8 cellular contexts compared by ENCODE assay signal in the genomic region with DNA sequence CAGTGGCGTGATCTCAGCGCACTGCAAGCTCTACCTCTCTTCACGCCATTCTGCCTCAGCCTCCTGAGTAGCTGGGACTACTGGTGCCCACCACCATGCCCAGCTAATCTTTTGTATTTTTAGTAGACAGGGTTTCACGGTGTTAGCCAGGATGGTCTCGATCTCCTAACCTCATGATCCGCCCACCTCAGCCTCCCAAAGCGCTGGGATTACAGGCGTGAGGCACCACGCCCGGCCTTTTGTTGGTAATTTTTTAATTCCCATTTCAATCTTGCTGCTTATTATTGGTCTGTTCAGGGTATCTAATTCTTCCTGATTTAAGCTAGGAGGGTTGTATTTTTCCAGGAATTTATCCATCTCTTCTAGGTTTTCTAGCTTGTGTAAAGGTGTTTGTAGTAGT. TPM values are rescaled to one million over a fixed set of nuclear protein-coding genes. Genes with fewer than 3 reads are reported as not detected.
DNase-seq lines count a peak whose midpoint lies in the region; ATAC-seq and TF ChIP-seq lines count a peak whose summit lies in the region.
"Not testable (repeated sequence)": the region's sequence is repeated elsewhere in the genome, so short reads cannot be mapped to it uniquely, and the experiment has no call there.

No MANE protein-coding gene starts in this region.

- H3K27me3 ChIP-seq in CD4-positive, CD25-positive, alpha-beta regulatory T cell (ENCODE audit: control insufficient read depth, insufficient read depth, low read length): not testable (repeated sequence)

- H3K36me3 ChIP-seq in CD4-positive, CD25-positive, alpha-beta regulatory T cell (ENCODE audit: control insufficient read depth, insufficient read depth, low read length): not testable (repeated sequence)
- H3K36me3 ChIP-seq in KOPT-K1 (ENCODE audit: insufficient read depth, low read length): peaks cover 82% of the 10 kb centered on the region

- H3K9me3 ChIP-seq in CD4-positive, CD25-positive, alpha-beta regulatory T cell (ENCODE audit: control insufficient read depth in 2 of 2, low read length in 2 of 2): not testable (repeated sequence)
- H3K9me3 ChIP-seq in KOPT-K1 (ENCODE audit: insufficient read depth, low read length, poor library complexity, severe bottlenecking): peaks cover 11% of the 10 kb centered on the region

- CTCF ChIA-PET in activated CD8-positive, alpha-beta T cell treated with anti-CD3 and anti-CD28 coated beads, Interleukin-2, amount 10 ng/mL, durations not matched to agents 7 days and 5 days (lab: Charles Lee): interaction anchor here (0.6 to 3.8 kb wide), 12 partner anchors 10 to 327 kb away, joined by 3 to 22 read pairs (median 6); partner anchors contain the start of genes ANKRD42, DDIAS, PRCP and RAB30

- peak overlapping the region; percentile 72 for H3K4me3 ChIP-seq in CD4-positive, CD25-positive, alpha-beta regulatory T cell (ENCODE audit: low read depth, low read length)

- not testable (repeated sequence) for DNase-seq in CD4-positive, CD25-positive, alpha-beta regulatory T cell; activated CD8-positive, alpha-beta T cell treated with anti-CD3 and anti-CD28 coated beads, Interleukin-2, amount 10 ng/mL, durations not matched to agents 7 days and 5 days; endothelial cell (ENCODE audit: low spot score); nephron progenitor cell; type B pancreatic cell (ENCODE audit: extremely low spot score, unreplicated experiment)

- H3K9me3 Mint-ChIP-seq in CD4-positive, CD25-positive, alpha-beta regulatory T cell; activated CD8-positive, alpha-beta T cell treated with anti-CD3 and anti-CD28 coated beads, Interleukin-2, amount 10 ng/mL, durations not matched to agents 7 days and 5 days (ENCODE audit: insufficient read depth); activated naive CD4-positive, alpha-beta T cell treated with anti-CD3 and anti-CD28 coated beads, Interleukin-2, amount 50 U/mL, for 24 hours; endothelial cell (ENCODE audit: unreplicated experiment); type B pancreatic cell: not testable (repeated sequence)
- H3K9me3 Mint-ChIP-seq in T-helper 1 cell treated with Interleukin-12 subunit alpha and Interleukin-12 subunit beta and Interleukin-4 antibody, amounts not matched to agents 30 μg/mL and 1 μg/mL, for 36 hours: peaks cover 15% of the 10 kb centered on the region
- peaks cover 26% of the 10 kb centered on the region for H3K9me3 Mint-ChIP-seq in nephron progenitor cell

- TF ChIP-seq CTCF in endothelial cell (IDR thresholded peaks at IDR 0.05; ENCODE audit: unreplicated experiment); nephron progenitor cell (IDR thresholded peaks at IDR 0.05); type B pancreatic cell (conservative IDR thresholded peaks at IDR 0.05): not testable (repeated sequence)

- peaks cover 16% of the 10 kb centered on the region for H3K4me1 ChIP-seq in CD4-positive, CD25-positive, alpha-beta regulatory T cell (ENCODE audit: control insufficient read depth, insufficient read depth, low read length, poor library complexity, severe bottlenecking)

- POLR2A ChIA-PET in activated CD8-positive, alpha-beta T cell treated with anti-CD3 and anti-CD28 coated beads, Interleukin-2, amount 10 ng/mL, durations not matched to agents 7 days and 5 days (lab: Charles Lee): interaction anchor here (1.1 to 2.0 kb wide), 4 partner anchors 19 to 366 kb away, joined by 3 to 7 read pairs (median 4); partner anchors contain the start of genes CCDC90B, DDIAS and RAB30

- peak overlapping the region; percentile 74 for H3K27ac ChIP-seq in CD4-positive, CD25-positive, alpha-beta regulatory T cell (ENCODE audit: insufficient read depth, low read length, poor library complexity, severe bottlenecking)
- H3K27ac ChIP-seq in KOPT-K1 (ENCODE audit: low read depth, low read length, poor library complexity, severe bottlenecking): peak overlapping the region; percentile 40

- peak overlapping the region; percentile 80 to 100 (median 89) for H3K27ac Mint-ChIP-seq in CD4-positive, CD25-positive, alpha-beta regulatory T cell
- peak overlapping the region; percentile 92 for H3K27ac Mint-ChIP-seq in T-helper 1 cell treated with Interleukin-12 subunit alpha and Interleukin-12 subunit beta and Interleukin-4 antibody, amounts not matched to agents 30 μg/mL and 1 μg/mL, for 36 hours
- H3K27ac Mint-ChIP-seq in activated CD8-positive, alpha-beta T cell treated with anti-CD3 and anti-CD28 coated beads, Interleukin-2, amount 10 ng/mL, durations not matched to agents 7 days and 5 days: peak overlapping the region; percentile 83
- H3K27ac Mint-ChIP-seq in activated naive CD4-positive, alpha-beta T cell treated with anti-CD3 and anti-CD28 coated beads, Interleukin-2, amount 50 U/mL, for 24 hours: peak overlapping the region; percentile 63
- H3K27ac Mint-ChIP-seq in endothelial cell (ENCODE audit: unreplicated experiment): not testable (repeated sequence)
- H3K27ac Mint-ChIP-seq in nephron progenitor cell (peak overlapping the region; percentile 4), type B pancreatic cell (peak overlapping the region; percentile 42)

- not testable (repeated sequence) for ATAC-seq in CD4-positive, CD25-positive, alpha-beta regulatory T cell (ENCODE audit: low read depth in 2 of 2); activated CD8-positive, alpha-beta T cell treated with anti-CD3 and anti-CD28 coated beads, Interleukin-2, amount 10 ng/mL, durations not matched to agents 7 days and 5 days

- H3K36me3 Mint-ChIP-seq in CD4-positive, CD25-positive, alpha-beta regulatory T cell: not testable (repeated sequence)
- peaks cover 39% of the 10 kb centered on the region for H3K36me3 Mint-ChIP-seq in T-helper 1 cell treated with Interleukin-12 subunit alpha and Interleukin-12 subunit beta and Interleukin-4 antibody, amounts not matched to agents 30 μg/mL and 1 μg/mL, for 36 hours (ENCODE audit: low read depth)
- peaks cover 66% of the 10 kb centered on the region for H3K36me3 Mint-ChIP-seq in activated CD8-positive, alpha-beta T cell treated with anti-CD3 and anti-CD28 coated beads, Interleukin-2, amount 10 ng/mL, durations not matched to agents 7 days and 5 days (ENCODE audit: low read depth)
- H3K36me3 Mint-ChIP-seq in activated naive CD4-positive, alpha-beta T cell treated with anti-CD3 and anti-CD28 coated beads, Interleukin-2, amount 50 U/mL, for 24 hours: peaks cover 26% of the 10 kb centered on the region
- H3K36me3 Mint-ChIP-seq in endothelial cell (ENCODE audit: low read depth, unreplicated experiment): peaks cover 30% of the 10 kb centered on the region
- H3K36me3 Mint-ChIP-seq in nephron progenitor cell (ENCODE audit: low read depth): peaks cover 93% of the 10 kb centered on the region
- H3K36me3 Mint-ChIP-seq in type B pancreatic cell: peaks cover 17% of the 10 kb centered on the region

- H3K4me3 Mint-ChIP-seq in CD4-positive, CD25-positive, alpha-beta regulatory T cell: peak overlapping the region; percentile 67 to 84 (median 74)
- peak overlapping the region; percentile 81 for H3K4me3 Mint-ChIP-seq in T-helper 1 cell treated with Interleukin-12 subunit alpha and Interleukin-12 subunit beta and Interleukin-4 antibody, amounts not matched to agents 30 μg/mL and 1 μg/mL, for 36 hours
- peak overlapping the region; percentile 67 for H3K4me3 Mint-ChIP-seq in activated CD8-positive, alpha-beta T cell treated with anti-CD3 and anti-CD28 coated beads, Interleukin-2, amount 10 ng/mL, durations not matched to agents 7 days and 5 days
- H3K4me3 Mint-ChIP-seq in activated naive CD4-positive, alpha-beta T cell treated with anti-CD3 and anti-CD28 coated beads, Interleukin-2, amount 50 U/mL, for 24 hours: peak overlapping the region; percentile 70
- peak overlapping the region; percentile 8 for H3K4me3 Mint-ChIP-seq in endothelial cell (ENCODE audit: unreplicated experiment)
- not testable (repeated sequence) for H3K4me3 Mint-ChIP-seq in nephron progenitor cell, type B pancreatic cell

- not testable (repeated sequence) for H3K27me3 Mint-ChIP-seq in CD4-positive, CD25-positive, alpha-beta regulatory T cell; T-helper 1 cell treated with Interleukin-12 subunit alpha and Interleukin-12 subunit beta and Interleukin-4 antibody, amounts not matched to agents 30 μg/mL and 1 μg/mL, for 36 hours (ENCODE audit: low read depth); activated CD8-positive, alpha-beta T cell treated with anti-CD3 and anti-CD28 coated beads, Interleukin-2, amount 10 ng/mL, durations not matched to agents 7 days and 5 days (ENCODE audit: low read depth); activated naive CD4-positive, alpha-beta T cell treated with anti-CD3 and anti-CD28 coated beads, Interleukin-2, amount 50 U/mL, for 24 hours; endothelial cell (ENCODE audit: unreplicated experiment); nephron progenitor cell (ENCODE audit: low read depth, poor library complexity); type B pancreatic cell

- H3K4me1 Mint-ChIP-seq in CD4-positive, CD25-positive, alpha-beta regulatory T cell: peaks cover 8 to 53% (median 37%) of the 10 kb centered on the region in 4 donors
- H3K4me1 Mint-ChIP-seq in T-helper 1 cell treated with Interleukin-12 subunit alpha and Interleukin-12 subunit beta and Interleukin-4 antibody, amounts not matched to agents 30 μg/mL and 1 μg/mL, for 36 hours (ENCODE audit: low read depth): peaks cover 48% of the 10 kb centered on the region
- H3K4me1 Mint-ChIP-seq in activated CD8-positive, alpha-beta T cell treated with anti-CD3 and anti-CD28 coated beads, Interleukin-2, amount 10 ng/mL, durations not matched to agents 7 days and 5 days (ENCODE audit: low read depth): peaks cover 39% of the 10 kb centered on the region
- H3K4me1 Mint-ChIP-seq in activated naive CD4-positive, alpha-beta T cell treated with anti-CD3 and anti-CD28 coated beads, Interleukin-2, amount 50 U/mL, for 24 hours: peaks cover 51% of the 10 kb centered on the region
- H3K4me1 Mint-ChIP-seq in endothelial cell (ENCODE audit: unreplicated experiment): peaks cover 40% of the 10 kb centered on the region
- not testable (repeated sequence) for H3K4me1 Mint-ChIP-seq in nephron progenitor cell; type B pancreatic cell (ENCODE audit: unreplicated experiment)

RNA-seq across cellular contexts. Expression of gene DDIAS, which starts 18.2 kb away (rescaled TPM):
- 2.2 TPM for total RNA-seq in CD4-positive, CD25-positive, alpha-beta regulatory T cell
- polyA plus RNA-seq in CD4-positive, CD25-positive, alpha-beta regulatory T cell: 1 to 10 TPM in 3 of 4 donors, under 1 TPM in 1; 0.86 to 2.8 (median 1.3) TPM
- 10 to 100 TPM; 16.8 to 18.6 TPM for total RNA-seq in activated CD8-positive, alpha-beta T cell treated with anti-CD3 and anti-CD28 coated beads, Interleukin-2, amount 10 ng/mL, durations not matched to agents 7 days and 5 days
- total RNA-seq in endothelial cell (ENCODE audit: unreplicated experiment): 11.2 TPM
- 4.4 and 7.6 TPM in 2 replicates for total RNA-seq in type B pancreatic cell (ENCODE audit: low replicate concordance)

RNA-seq across cellular contexts. Expression of gene PRCP, which starts 19.6 kb away (rescaled TPM):
- total RNA-seq in CD4-positive, CD25-positive, alpha-beta regulatory T cell: 19.7 TPM
- polyA plus RNA-seq in CD4-positive, CD25-positive, alpha-beta regulatory T cell: 10 to 100 TPM; 27.4 to 41.9 (median 32.8) TPM
- 10 to 100 TPM; 17.2 to 18.2 TPM for total RNA-seq in activated CD8-positive, alpha-beta T cell treated with anti-CD3 and anti-CD28 coated beads, Interleukin-2, amount 10 ng/mL, durations not matched to agents 7 days and 5 days
- 445 TPM for total RNA-seq in endothelial cell (ENCODE audit: unreplicated experiment)
- total RNA-seq in type B pancreatic cell (ENCODE audit: low replicate concordance): 61.1 and 77.5 TPM in 2 replicates
